Comparison of ENCODE assay signal across 17 cellular contexts in the genomic region with DNA sequence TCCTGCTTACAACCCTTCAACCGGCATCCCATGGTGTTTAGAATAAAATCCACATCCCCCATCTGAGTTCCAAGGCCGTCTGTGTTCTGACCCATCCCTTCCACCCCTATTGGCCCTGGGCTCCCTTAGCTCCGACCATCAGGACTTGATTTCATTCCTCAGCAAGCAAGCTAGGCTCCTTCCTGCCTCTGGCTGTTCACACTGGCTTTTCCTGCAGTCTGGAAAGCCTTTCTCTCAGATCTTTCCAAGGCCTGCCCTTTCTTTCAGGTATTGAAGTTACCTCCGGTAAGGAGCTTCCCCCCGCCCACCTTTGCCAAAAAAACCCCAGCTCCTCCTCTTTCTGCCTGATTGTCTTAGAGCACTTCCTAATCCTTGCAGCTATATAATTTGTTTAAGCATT.
"Had no signal": no experiment of that assay in that cellular context is flagged by ENCODE, and none has a peak within 500 bp of the region (broad histone marks: within the 10 kb centered on the region; RNA-seq: fewer than 3 reads in every experiment).

No MANE protein-coding gene starts in this region.

- H3K27me3 Mint-ChIP-seq: activated CD4-positive, alpha-beta T cell treated with anti-CD3 and anti-CD28 coated beads, Interleukin-2, amount 10 ng/mL, durations not matched to agents 7 days and 5 days; activated naive CD8-positive, alpha-beta T cell treated with anti-CD3 and anti-CD28 coated beads, Interleukin-2, amount 50 U/mL, for 24 hours; naive thymus-derived CD8-positive, alpha-beta T cell had no signal

- H3K9me3 ChIP-seq: ascending aorta, breast epithelium, mucosa of descending colon, tibial artery, vagina had no signal

- H3K4me3 Mint-ChIP-seq: activated CD4-positive, alpha-beta T cell treated with anti-CD3 and anti-CD28 coated beads, Interleukin-2, amount 10 ng/mL, durations not matched to agents 7 days and 5 days; activated naive CD8-positive, alpha-beta T cell treated with anti-CD3 and anti-CD28 coated beads, Interleukin-2, amount 50 U/mL, for 24 hours; naive thymus-derived CD8-positive, alpha-beta T cell had no signal

- H3K4me1 Mint-ChIP-seq: activated CD4-positive, alpha-beta T cell treated with anti-CD3 and anti-CD28 coated beads, Interleukin-2, amount 10 ng/mL, durations not matched to agents 7 days and 5 days; activated naive CD8-positive, alpha-beta T cell treated with anti-CD3 and anti-CD28 coated beads, Interleukin-2, amount 50 U/mL, for 24 hours had no signal

- H3K27me3 ChIP-seq: ascending aorta, breast epithelium, foreskin keratinocyte, tibial artery, vagina had no signal

- H3K9me3 Mint-ChIP-seq: activated CD4-positive, alpha-beta T cell treated with anti-CD3 and anti-CD28 coated beads, Interleukin-2, amount 10 ng/mL, durations not matched to agents 7 days and 5 days; activated naive CD8-positive, alpha-beta T cell treated with anti-CD3 and anti-CD28 coated beads, Interleukin-2, amount 50 U/mL, for 24 hours; naive thymus-derived CD8-positive, alpha-beta T cell had no signal

- H3K27ac Mint-ChIP-seq: activated CD4-positive, alpha-beta T cell treated with anti-CD3 and anti-CD28 coated beads, Interleukin-2, amount 10 ng/mL, durations not matched to agents 7 days and 5 days; activated naive CD8-positive, alpha-beta T cell treated with anti-CD3 and anti-CD28 coated beads, Interleukin-2, amount 50 U/mL, for 24 hours had no signal

- DNase-seq: activated CD4-positive, alpha-beta T cell treated with anti-CD3 and anti-CD28 coated beads, Interleukin-2, amount 10 ng/mL, durations not matched to agents 7 days and 5 days; activated naive CD4-positive, alpha-beta T cell; activated naive CD8-positive, alpha-beta T cell treated with anti-CD3 and anti-CD28 coated beads, Interleukin-2, amount 50 U/mL, for 24 hours; cerebellar nuclear complex; effector CD8-positive, alpha-beta T cell; foreskin keratinocyte; mammary epithelial cell; mucosa of descending colon; naive thymus-derived CD8-positive, alpha-beta T cell; posterior cingulate gyrus; retina; stimulated activated naive CD4-positive, alpha-beta T cell; tibial artery had no signal

- H3K27ac ChIP-seq: ascending aorta, breast epithelium, foreskin keratinocyte, tibial artery, vagina had no signal

- ATAC-seq: activated naive CD8-positive, alpha-beta T cell treated with anti-CD3 and anti-CD28 coated beads, Interleukin-2, amount 50 U/mL, for 24 hours; foreskin keratinocyte; left lobe of liver; mucosa of descending colon; naive thymus-derived CD8-positive, alpha-beta T cell had no signal

- H3K4me1 ChIP-seq: ascending aorta, breast epithelium, foreskin keratinocyte, tibial artery, vagina had no signal

- H3K4me3 ChIP-seq: ascending aorta, breast epithelium, mucosa of descending colon, tibial artery, vagina had no signal

- H3K36me3 ChIP-seq: ascending aorta, breast epithelium, vagina had no signal
